ENCODE assay signal across 11 cellular contexts in the genomic region with DNA sequence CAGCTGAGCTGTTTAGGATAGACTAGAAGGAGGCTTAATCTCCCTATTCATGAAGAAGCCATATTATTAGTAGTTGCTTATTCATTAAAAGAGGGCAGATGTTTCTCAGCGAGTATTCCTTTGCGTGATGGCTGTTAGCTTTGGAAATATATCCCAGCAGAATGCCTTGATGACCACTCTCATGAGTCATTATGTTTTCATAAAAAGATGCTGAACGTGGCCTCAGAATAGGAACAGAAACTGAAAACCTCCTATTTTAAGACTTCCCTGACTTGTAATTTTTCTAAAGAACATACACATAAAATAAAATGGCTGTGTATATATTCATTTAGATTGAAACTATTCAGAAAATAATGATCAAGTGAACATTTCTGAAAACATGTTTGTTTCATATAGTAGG. TPM values are rescaled to one million over a fixed set of nuclear protein-coding genes. Genes with fewer than 3 reads are reported as not detected.
DNase-seq lines count a peak whose midpoint lies in the region; ATAC-seq and TF ChIP-seq lines count a peak whose summit lies in the region.
"Had no signal": no experiment of that assay in that cellular context is flagged by ENCODE, and none has a peak within 500 bp of the region (broad histone marks: within the 10 kb centered on the region; RNA-seq: fewer than 3 reads in every experiment).

No MANE protein-coding gene starts in this region.

- TF ChIP-seq CTCF in AG04449 (IDR thresholded peaks at IDR 0.05; ENCODE audit: insufficient read depth, low read length, missing control alignments) (no peak), body of pancreas (IDR thresholded peaks at IDR 0.05) (no peak)

- H3K36me3 ChIP-seq in adipocyte (ENCODE audit: control insufficient read depth, insufficient read depth, low read length, severe bottlenecking) (no peaks in the 10 kb centered on the region), body of pancreas (replicated peaks in 1 of 2; ENCODE audit: insufficient read depth in 1 of 2, low read depth in 2 of 2) (no peaks in the 10 kb centered on the region)

- H3K27me3 ChIP-seq in adipocyte (replicated peaks; ENCODE audit: control insufficient read depth, insufficient read depth, low read length) (no peaks in the 10 kb centered on the region), body of pancreas (no peaks in the 10 kb centered on the region)

- no peak overlapping the region for H3K27ac ChIP-seq in body of pancreas
- H3K27ac ChIP-seq: C4-2B, RWPE1 had no signal

- peak; percentile 59 for DNase-seq in AG04449 (ENCODE audit: low read depth, low spot score)
- peak; percentile 76 for DNase-seq in adipocyte (ENCODE audit: low read depth)
- DNase-seq in NCI-H1436 (lab: John Stamatoyannopoulos, UW), result no peak
- DNase-seq in GDM1 (lab: John Stamatoyannopoulos, UW), result no peak
- DNase-seq in body of pancreas, result no peak
- DNase-seq: activated naive CD4-positive, alpha-beta T cell treated with anti-CD3 and anti-CD28 coated beads for 36 hours had no signal

- POLR2A ChIA-PET in AG04449 (lab: Yijun Ruan, JAX), result no interaction called here

- no peak for TF ChIP-seq POLR2A in body of pancreas (IDR thresholded peaks at IDR 0.05)

- H3K9me3 ChIP-seq in adipocyte (ENCODE audit: control insufficient read depth, low read length) (no peaks in the 10 kb centered on the region), body of pancreas (no peaks in the 10 kb centered on the region)

- H3K4me3 ChIP-seq in AG04449 (ENCODE audit: low read depth, low read length) (no peak overlapping the region), adipocyte (ENCODE audit: low read length) (peak overlapping the region; percentile 24), body of pancreas (no peak overlapping the region)

- CTCF ChIA-PET in AG04449 (lab: Yijun Ruan, JAX), result no interaction called here

- peaks cover 5% of the 10 kb centered on the region for H3K4me1 ChIP-seq in adipocyte (ENCODE audit: control insufficient read depth, insufficient read depth, low read length)
- no peaks in the 10 kb centered on the region for H3K4me1 ChIP-seq in body of pancreas

- no peak overlapping the region for H3K9ac ChIP-seq in adipocyte (ENCODE audit: low read length)

- 60 to 73% methylated on average over 3 of the region's 3 CpGs for WGBS in body of pancreas, 2 donors

- ATAC-seq in GM19463 (IDR thresholded peaks at IDR 0.05; ENCODE audit: unreplicated experiment) (peak; percentile 54), HG03103 (IDR thresholded peaks at IDR 0.05; ENCODE audit: low read depth, unreplicated experiment) (peak; percentile 75), HG03097 (IDR thresholded peaks at IDR 0.05; ENCODE audit: low FRiP score, unreplicated experiment) (no peak), body of pancreas (no peak)

- intact Hi-C loops in body of pancreas (cut with DNase I), result no loop called here

RNA-seq across cellular contexts. Expression of a gene that starts 9.6 kb away (rescaled TPM):
- total RNA-seq in body of pancreas, result 10 to 100 TPM in 1 of 2 donors, 1 to 10 TPM in 1; 4.7 to 11.2 TPM

Comparison
In these comparisons a context has a peak if more than half of its experiments do, and no peak if none do; other contexts are left out.
1. DNase-seq: peak in AG04449 (single experiment) and adipocyte (single experiment); none in NCI-H1436 (single experiment), GDM1 (single experiment) and body of pancreas (0 of 4).
2. ATAC-seq: peak in GM19463 (single experiment) and HG03103 (single experiment); none in HG03097 (single experiment) and body of pancreas (single experiment).